9 cellular contexts compared by ENCODE assay signal in genomic region chr6:1917628-1918371, GRCh38.
A peak's percentile ranks its signal among the peaks of the same experiment; 100 is the strongest.
DNase-seq lines count a peak whose midpoint lies in the region; ATAC-seq, FAIRE-seq and TF ChIP-seq lines count a peak whose summit lies in the region.
"Had no signal": no experiment of that assay in that cellular context is flagged by ENCODE, and none has a peak within 500 bp of the region (broad histone marks: within the 10 kb centered on the region; RNA-seq: fewer than 3 reads in every experiment).

No MANE protein-coding gene starts in this region.

- H4K20me1 ChIP-seq in HepG2 (ENCODE audit: insufficient read depth, low read length): no peaks in the 10 kb centered on the region

- H2AFZ ChIP-seq in HepG2 (ENCODE audit: low read length): no peak overlapping the region

- H3K9ac ChIP-seq in HepG2 (ENCODE audit: insufficient read depth, low read depth, low read length): no peak overlapping the region

- no peaks in the 10 kb centered on the region for H3K4me1 ChIP-seq in HepG2 (ENCODE audit: insufficient read depth, low read length)
- H3K4me1 ChIP-seq in suprapubic skin: no peaks in the 10 kb centered on the region

- FAIRE-seq in HepG2 (lab: Jason Lieb, UNC): no peak

- H3K27ac Mint-ChIP-seq in activated naive CD8-positive, alpha-beta T cell: peak overlapping the region; percentile 22

- no peaks in the 10 kb centered on the region for H3K79me2 ChIP-seq in HepG2 (ENCODE audit: insufficient read depth, low read length)

- TF ChIP-seq CTCF in HepG2 (CRISPR knock-in tag; IDR thresholded peaks at IDR 0.05) (no peak), suprapubic skin (IDR thresholded peaks at IDR 0.05) (no peak)

- ATAC-seq in HepG2 (peak; percentile 29; the same call in 2 of the 3 replicates), sciatic nerve (no peak)

- H3K36me3 ChIP-seq in HepG2 (replicated peaks in 1 of 2; ENCODE audit: control insufficient read depth in 1 of 2, insufficient read depth in 2 of 2, low read length in 2 of 2) (peaks cover 4 to 37% of the 10 kb centered on the region in 2 experiments), suprapubic skin (no peaks in the 10 kb centered on the region)

- no TSS peak for BruUV-seq in HepG2 (replicated peaks; lab: Mats Ljungman, UMichigan)

- in situ Hi-C loops in HepG2 (cut with HindIII; ENCODE audit: extremely low pct_ligation_motif_present, low pct_unique_long_range_greater_than_20kb): no loop called here

- TF ChIP-seq RAD21 in HepG2 (CRISPR knock-in tag; IDR thresholded peaks at IDR 0.05): no peak

- H3K36me3 Mint-ChIP-seq in activated naive CD8-positive, alpha-beta T cell: peaks cover 19% of the 10 kb centered on the region

- intact Hi-C loops in HepG2 (cut with micrococcal nuclease; ENCODE audit: unreplicated experiment) (no loop called here), cardiac septum (cut with DNase I) (no loop called here), sciatic nerve (cut with DNase I) (no loop called here)

- CTCF ChIA-PET in HepG2 (lab: Yijun Ruan, JAX; ENCODE audit: low intra/inter-chr PET ratio, low total read pairs): no interaction called here

- H3K27me3 ChIP-seq in HepG2 (ENCODE audit: control insufficient read depth in 1 of 2, insufficient read depth in 2 of 2, low read length in 2 of 2) (no peaks in the 10 kb centered on the region), suprapubic skin (no peaks in the 10 kb centered on the region)

- no peak overlapping the region for H3K4me2 ChIP-seq in HepG2 (ENCODE audit: low read depth, low read length)

- peaks cover 16% of the 10 kb centered on the region for H3K4me1 Mint-ChIP-seq in activated naive CD8-positive, alpha-beta T cell (ENCODE audit: low read depth)

- TF ChIP-seq EP300 in HepG2 (IDR thresholded peaks at IDR 0.05; ENCODE audit: low read depth in 2 of 2, low read length in 2 of 2) (no peak), HepG2 (CRISPR knock-in tag; IDR thresholded peaks at IDR 0.05; ENCODE audit: borderline replicate concordance) (no peak), suprapubic skin (IDR thresholded peaks at IDR 0.05) (no peak)

- no peaks in the 10 kb centered on the region for H3K9me3 Mint-ChIP-seq in activated naive CD8-positive, alpha-beta T cell (ENCODE audit: low read depth)

- H3K4me3 ChIP-seq in HepG2 (replicated peaks in 1 of 3; ENCODE audit: insufficient read depth in 1 of 3, low read depth in 2 of 3, low read length in 3 of 3) (no peak overlapping the region), suprapubic skin (no peak overlapping the region)

- peak; percentile 73 for DNase-seq in activated CD4-positive, alpha-beta T cell treated with anti-CD3 and anti-CD28 coated beads for 48 hours
- no peak for DNase-seq in activated CD4-positive, alpha-beta T cell treated with anti-CD3 and anti-CD28 coated beads, Interleukin-2, amount 50 U/mL, for 1 hour
- DNase-seq in HepG2 (ENCODE audit: low spot score) (peak; percentile 44), suprapubic skin (ENCODE audit: low spot score in 2 of 2) (no peak), cardiac septum (ENCODE audit: low spot score) (no peak), sciatic nerve (ENCODE audit: low spot score) (no peak), HUDEP-2 (lab: John Stamatoyannopoulos, UW; ENCODE audit: unreplicated experiment in 76 of 76) (no peak)

- no peak overlapping the region for H3K4me3 Mint-ChIP-seq in activated naive CD8-positive, alpha-beta T cell

- TF ChIP-seq POLR2A in HepG2 (IDR thresholded peaks at IDR 0.05; ENCODE audit: insufficient read depth in 1 of 2, low read depth in 2 of 2, low read length in 2 of 2): no peak
- TF ChIP-seq POLR2A in suprapubic skin (IDR thresholded peaks at IDR 0.05): no peak

- H3K9me3 ChIP-seq in HepG2 (ENCODE audit: low read length) (no peaks in the 10 kb centered on the region), suprapubic skin (no peaks in the 10 kb centered on the region)

- POLR2A ChIA-PET in HepG2 (lab: Yijun Ruan, JAX): no interaction called here

- no peak overlapping the region for H3K27ac ChIP-seq in HepG2 (ENCODE audit: extremely low read length, insufficient read depth, low read length)
- H3K27ac ChIP-seq in suprapubic skin: peak overlapping the region; percentile 5
- H3K27ac ChIP-seq: C4-2B had no signal

- no peaks in the 10 kb centered on the region for H3K27me3 Mint-ChIP-seq in activated naive CD8-positive, alpha-beta T cell

- 91% methylated on average over 9 of the region's 9 CpGs for WGBS in HepG2 (ENCODE audit: low lambda C conversion rate)
- 76% methylated on average over 9 of the region's 9 CpGs for WGBS in suprapubic skin

TF ChIP-seq in HepG2, 621 proteins besides CTCF, POLR2A, EP300 and RAD21:
- TF ChIP-seq PBX3 (CRISPR knock-in tag; IDR thresholded peaks at IDR 0.05; ENCODE audit: borderline replicate concordance) (no peak), RBM22 (optimal IDR thresholded peaks at IDR 0.05; ENCODE audit: low read length) (peak; percentile 51), REPIN1 (CRISPR knock-in tag; IDR thresholded peaks at IDR 0.05; ENCODE audit: borderline replicate concordance, low read depth) (no peak), E2F1 (CRISPR knock-in tag; IDR thresholded peaks at IDR 0.05) (no peak), FOSL2 (CRISPR knock-in tag; IDR thresholded peaks at IDR 0.05) (peak; percentile 41; the same call in 1 of the 2 replicates), CC2D1A (CRISPR knock-in tag; IDR thresholded peaks at IDR 0.05) (no peak), TEAD3 (CRISPR knock-in tag; optimal IDR thresholded peaks at IDR 0.05; ENCODE audit: borderline replicate concordance) (peak; percentile 26), PAX8 (CRISPR knock-in tag; IDR thresholded peaks at IDR 0.05; ENCODE audit: borderline replicate concordance) (no peak)

Comparison
In these comparisons a context has a peak if more than half of its experiments do, and no peak if none do; other contexts are left out.
1. DNase-seq: peak in activated CD4-positive, alpha-beta T cell treated with anti-CD3 and anti-CD28 coated beads for 48 hours (single experiment) and HepG2 (single experiment); none in activated CD4-positive, alpha-beta T cell treated with anti-CD3 and anti-CD28 coated beads, Interleukin-2, amount 50 U/mL, for 1 hour (single experiment), suprapubic skin (0 of 2), cardiac septum (single experiment), sciatic nerve (single experiment) and HUDEP-2 (0 of 76).